7 cellular contexts compared by ENCODE assay signal in genomic region chr6:134176283-134176975, GRCh38.
A peak's percentile ranks its signal among the peaks of the same experiment; 100 is the strongest.
DNase-seq lines count a peak whose midpoint lies in the region; ATAC-seq and TF ChIP-seq lines count a peak whose summit lies in the region.

No MANE protein-coding gene starts in this region.

- DNase-seq in left ventricle myocardium inferior = peak; percentile 62
- no peak for DNase-seq in GF-D8 (lab: John Stamatoyannopoulos, UW)

- intact Hi-C loops in left ventricle myocardium inferior (cut with micrococcal nuclease) = no loop called here

- no peak overlapping the region for H3K9ac ChIP-seq in HUES48 (ENCODE audit: low read depth, low read length)
- H3K9ac ChIP-seq in parathyroid adenoma = peak overlapping the region; percentile 100

- H3K9me3 ChIP-seq in HUES48 (ENCODE audit: control insufficient read depth, insufficient read depth, low read length) = no peaks in the 10 kb centered on the region
- H3K9me3 ChIP-seq in left ventricle myocardium inferior (replicated peaks) = no peaks in the 10 kb centered on the region
- H3K9me3 ChIP-seq in parathyroid adenoma (ENCODE audit: control insufficient read depth, low read length) = peaks cover 21% of the 10 kb centered on the region

- TF ChIP-seq CTCF in left ventricle myocardium inferior (IDR thresholded peaks at IDR 0.05; ENCODE audit: borderline replicate concordance) = no peak
- TF ChIP-seq CTCF in parathyroid adenoma (IDR thresholded peaks at IDR 0.05) = no peak

- H2AFZ ChIP-seq in parathyroid adenoma = peak overlapping the region; percentile 47

- peaks cover 42% of the 10 kb centered on the region for H3K79me2 ChIP-seq in parathyroid adenoma

- peak overlapping the region; percentile 95 for H3K4me2 ChIP-seq in parathyroid adenoma (ENCODE audit: low read length)

- H3K36me3 ChIP-seq in HUES48 (ENCODE audit: control insufficient read depth, insufficient read depth, low read length) = peaks cover 24% of the 10 kb centered on the region
- H3K36me3 ChIP-seq in left ventricle myocardium inferior = peaks cover 20% of the 10 kb centered on the region
- peaks cover 32% of the 10 kb centered on the region for H3K36me3 ChIP-seq in parathyroid adenoma (ENCODE audit: control insufficient read depth, insufficient read depth, low read length)

- peaks cover 22% of the 10 kb centered on the region; the same call in 1 of the 2 replicates for H3K4me1 ChIP-seq in HUES48 (ENCODE audit: control insufficient read depth, insufficient read depth, low read length)
- H3K4me1 ChIP-seq in left ventricle myocardium inferior = peaks cover 69% of the 10 kb centered on the region
- H3K4me1 ChIP-seq in parathyroid adenoma = peaks cover 34% of the 10 kb centered on the region

- WGBS in adipose tissue, 3 donors = 18 to 23% (median 23%) methylated on average over 35 of the region's 35 CpGs

- ATAC-seq in GM18867 (IDR thresholded peaks at IDR 0.05; ENCODE audit: unreplicated experiment) (no peak), GM18873 (IDR thresholded peaks at IDR 0.05; ENCODE audit: low FRiP score, unreplicated experiment) (no peak)

- H3K27me3 ChIP-seq in HUES48 (ENCODE audit: control insufficient read depth, insufficient read depth, low read length) (peaks cover 15% of the 10 kb centered on the region), left ventricle myocardium inferior (ENCODE audit: low read depth) (no peaks in the 10 kb centered on the region), parathyroid adenoma (ENCODE audit: control insufficient read depth, insufficient read depth, low read length) (no peaks in the 10 kb centered on the region)

- peak overlapping the region; percentile 75 for H3K4me3 ChIP-seq in HUES48 (ENCODE audit: low read depth, low read length)
- H3K4me3 ChIP-seq in left ventricle myocardium inferior = peak overlapping the region; percentile 86
- peak overlapping the region; percentile 100 for H3K4me3 ChIP-seq in parathyroid adenoma (ENCODE audit: low read depth, low read length)

- H3K27ac ChIP-seq in HUES48 (ENCODE audit: low read depth, low read length) (no peak overlapping the region), adipose tissue (ENCODE audit: low read depth, low read length) (peak overlapping the region; percentile 83), left ventricle myocardium inferior (replicated peaks) (peak overlapping the region; percentile 99), parathyroid adenoma (peak overlapping the region; percentile 100)
